ENCODE assay signal across 33 cellular contexts in the genomic region with DNA sequence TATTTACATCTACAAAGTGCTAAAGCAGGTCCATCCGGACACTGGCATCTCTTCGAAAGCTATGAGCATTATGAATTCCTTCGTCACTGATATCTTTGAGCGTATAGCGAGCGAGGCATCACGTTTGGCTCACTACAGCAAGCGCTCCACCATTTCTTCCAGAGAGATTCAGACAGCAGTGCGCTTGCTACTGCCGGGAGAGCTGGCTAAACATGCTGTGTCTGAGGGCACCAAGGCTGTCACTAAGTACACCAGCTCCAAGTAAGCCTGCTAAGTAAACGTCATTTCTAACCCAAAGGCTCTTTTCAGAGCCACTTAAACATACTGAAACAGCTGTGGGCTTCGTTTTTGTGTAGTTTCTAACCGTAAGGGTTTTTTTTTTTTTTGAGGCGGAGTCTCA. TPM values are rescaled to one million over a fixed set of nuclear protein-coding genes. Genes with fewer than 3 reads are reported as not detected.
"Had no signal": no experiment of that assay in that cellular context is flagged by ENCODE, and none has a peak within 500 bp of the region (broad histone marks: within the 10 kb centered on the region; RNA-seq: fewer than 3 reads in every experiment).

No MANE protein-coding gene starts in this region.

- H3K9me3 ChIP-seq: left ventricle myocardium inferior, mucosa of descending colon, ovary, prostate gland, spleen, thyroid gland, transverse colon, upper lobe of left lung had no signal

- H3K4me1 Mint-ChIP-seq: immature natural killer cell; memory B cell; naive thymus-derived CD4-positive, alpha-beta T cell; stimulated activated memory B cell treated with anti-CD40 and anti-IgM and Interleukin-4, amounts not matched to agents 10 μg/mL and 1 μg/mL and 100 μg/mL, for 72 hours; stimulated activated naive CD8-positive, alpha-beta T cell treated with anti-CD3 and anti-CD28 coated beads, Interleukin-15, amount 100 ng/mL, for 72 hours had no signal

- H3K27ac Mint-ChIP-seq: immature natural killer cell; memory B cell; natural killer cell treated with Interleukin-12 subunit alpha and Interleukin-12 subunit beta and Interleukin-15 and Interleukin-18, amount 100 ng/mL, for 72 hours; stimulated activated memory B cell treated with anti-CD40 and anti-IgM and Interleukin-4, amounts not matched to agents 10 μg/mL and 1 μg/mL and 100 μg/mL, for 72 hours; stimulated activated naive CD8-positive, alpha-beta T cell treated with anti-CD3 and anti-CD28 coated beads, Interleukin-15, amount 100 ng/mL, for 72 hours had no signal

- ATAC-seq: left colon; mucosa of descending colon; naive thymus-derived CD4-positive, alpha-beta T cell; natural killer cell treated with Interleukin-12 subunit alpha and Interleukin-12 subunit beta and Interleukin-15 and Interleukin-18, amount 100 ng/mL, for 72 hours; right cardiac atrium; sciatic nerve; stimulated activated memory B cell treated with anti-CD40 and anti-IgM and Interleukin-4, amounts not matched to agents 10 μg/mL and 1 μg/mL and 100 μg/mL, for 72 hours; stimulated activated naive CD8-positive, alpha-beta T cell treated with anti-CD3 and anti-CD28 coated beads, Interleukin-15, amount 100 ng/mL, for 72 hours had no signal

- H3K27ac ChIP-seq: left ventricle myocardium inferior, ovary, prostate gland, spleen, thyroid gland, transverse colon, upper lobe of left lung had no signal

- H3K4me3 ChIP-seq: left ventricle myocardium inferior, mucosa of descending colon, ovary, prostate gland, spleen, thyroid gland, transverse colon, upper lobe of left lung had no signal

- H3K9me3 Mint-ChIP-seq: memory B cell; natural killer cell treated with Interleukin-12 subunit alpha and Interleukin-12 subunit beta and Interleukin-15 and Interleukin-18, amount 100 ng/mL, for 72 hours; stimulated activated memory B cell treated with anti-CD40 and anti-IgM and Interleukin-4, amounts not matched to agents 10 μg/mL and 1 μg/mL and 100 μg/mL, for 72 hours; stimulated activated naive CD8-positive, alpha-beta T cell treated with anti-CD3 and anti-CD28 coated beads, Interleukin-15, amount 100 ng/mL, for 72 hours had no signal

- H3K4me1 ChIP-seq: left ventricle myocardium inferior, prostate gland, spleen, thyroid gland, transverse colon, upper lobe of left lung had no signal

- H3K27me3 ChIP-seq: ovary, thyroid gland, transverse colon, upper lobe of left lung had no signal

- DNase-seq: head of caudate nucleus; hypothalamus; immature natural killer cell; kidney; left colon; left ventricle myocardium inferior; midbrain; mucosa of descending colon; naive thymus-derived CD4-positive, alpha-beta T cell; ovary; retina; right cardiac atrium; small intestine; spleen; stimulated activated CD4-positive, alpha-beta T cell treated with anti-CD3 and anti-CD28 coated beads, Interleukin-2, amount 100 ng/mL, for 48 hours; stimulated activated CD4-positive, alpha-beta T cell treated with anti-CD3 and anti-CD28 coated beads, Interleukin-4, amount 100 ng/mL, for 4 hours; stimulated activated CD8-positive, alpha-beta memory T cell treated with anti-CD3 and anti-CD28 coated beads, Interleukin-4, amount 100 ng/mL, for 48 hours; stimulated activated naive CD4-positive, alpha-beta T cell treated with Interleukin-2 at 50 U/mL for 16 hours; stimulated activated naive CD8-positive, alpha-beta T cell treated with anti-CD3 and anti-CD28 coated beads, Interleukin-15, amount 100 ng/mL, for 72 hours; substantia nigra; transverse colon; upper lobe of left lung had no signal

- FAIRE-seq: islet of Langerhans, kidney, small intestine had no signal

- H3K36me3 ChIP-seq: left ventricle myocardium inferior, ovary, prostate gland, spleen, thyroid gland, transverse colon, upper lobe of left lung had no signal

- H3K4me3 Mint-ChIP-seq: immature natural killer cell; memory B cell; naive thymus-derived CD4-positive, alpha-beta T cell; natural killer cell treated with Interleukin-12 subunit alpha and Interleukin-12 subunit beta and Interleukin-15 and Interleukin-18, amount 100 ng/mL, for 72 hours; stimulated activated memory B cell treated with anti-CD40 and anti-IgM and Interleukin-4, amounts not matched to agents 10 μg/mL and 1 μg/mL and 100 μg/mL, for 72 hours; stimulated activated naive CD8-positive, alpha-beta T cell treated with anti-CD3 and anti-CD28 coated beads, Interleukin-15, amount 100 ng/mL, for 72 hours had no signal

- H3K36me3 Mint-ChIP-seq: immature natural killer cell; memory B cell; natural killer cell treated with Interleukin-12 subunit alpha and Interleukin-12 subunit beta and Interleukin-15 and Interleukin-18, amount 100 ng/mL, for 72 hours; stimulated activated memory B cell treated with anti-CD40 and anti-IgM and Interleukin-4, amounts not matched to agents 10 μg/mL and 1 μg/mL and 100 μg/mL, for 72 hours had no signal

RNA-seq across cellular contexts. Expression of a gene that starts 27.5 kb away (rescaled TPM):
- total RNA-seq: left ventricle myocardium inferior; lower leg skin; lung microvascular endothelial cell; myocyte; naive thymus-derived CD4-positive, alpha-beta T cell; natural killer cell treated with Interleukin-12 subunit alpha and Interleukin-12 subunit beta and Interleukin-15 and Interleukin-18, amount 100 ng/mL, for 72 hours; omental fat pad; prostate gland; right cardiac atrium; sciatic nerve; spleen; thyroid gland; upper lobe of left lung had no signal
- polyA plus RNA-seq: immature natural killer cell; naive thymus-derived CD4-positive, alpha-beta T cell; ovary; spleen had no signal
